ENCODE assay signal across 1 cellular context in the genomic region with DNA sequence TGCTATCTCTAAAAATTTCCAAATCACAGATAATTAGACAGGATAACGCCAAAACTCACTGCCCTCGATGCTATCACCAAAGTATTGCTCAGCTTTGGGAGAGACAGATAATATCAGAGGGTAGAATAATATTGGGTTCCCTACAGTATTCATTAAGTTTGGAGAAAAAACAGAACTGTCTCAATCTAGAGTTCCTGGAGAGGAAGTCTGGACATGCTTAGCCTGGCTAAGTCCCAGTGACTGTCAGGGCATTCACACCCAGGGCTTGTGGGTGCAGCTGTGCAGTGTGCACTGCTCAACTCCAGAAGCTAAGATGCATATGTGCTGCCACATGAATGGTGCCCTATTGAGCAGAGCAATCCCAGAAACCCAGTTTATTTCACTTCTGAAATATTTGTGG.
TF ChIP-seq lines count a peak whose summit lies in the region.

No MANE protein-coding gene starts in this region.

TF ChIP-seq in SK-N-SH treated with all-trans-retinoic acid at 6 μM for 48 hours, 23 proteins besides CTCF, POLR2A, EP300 and RAD21 (continued from another document):
- TF ChIP-seq, protein P1, sequence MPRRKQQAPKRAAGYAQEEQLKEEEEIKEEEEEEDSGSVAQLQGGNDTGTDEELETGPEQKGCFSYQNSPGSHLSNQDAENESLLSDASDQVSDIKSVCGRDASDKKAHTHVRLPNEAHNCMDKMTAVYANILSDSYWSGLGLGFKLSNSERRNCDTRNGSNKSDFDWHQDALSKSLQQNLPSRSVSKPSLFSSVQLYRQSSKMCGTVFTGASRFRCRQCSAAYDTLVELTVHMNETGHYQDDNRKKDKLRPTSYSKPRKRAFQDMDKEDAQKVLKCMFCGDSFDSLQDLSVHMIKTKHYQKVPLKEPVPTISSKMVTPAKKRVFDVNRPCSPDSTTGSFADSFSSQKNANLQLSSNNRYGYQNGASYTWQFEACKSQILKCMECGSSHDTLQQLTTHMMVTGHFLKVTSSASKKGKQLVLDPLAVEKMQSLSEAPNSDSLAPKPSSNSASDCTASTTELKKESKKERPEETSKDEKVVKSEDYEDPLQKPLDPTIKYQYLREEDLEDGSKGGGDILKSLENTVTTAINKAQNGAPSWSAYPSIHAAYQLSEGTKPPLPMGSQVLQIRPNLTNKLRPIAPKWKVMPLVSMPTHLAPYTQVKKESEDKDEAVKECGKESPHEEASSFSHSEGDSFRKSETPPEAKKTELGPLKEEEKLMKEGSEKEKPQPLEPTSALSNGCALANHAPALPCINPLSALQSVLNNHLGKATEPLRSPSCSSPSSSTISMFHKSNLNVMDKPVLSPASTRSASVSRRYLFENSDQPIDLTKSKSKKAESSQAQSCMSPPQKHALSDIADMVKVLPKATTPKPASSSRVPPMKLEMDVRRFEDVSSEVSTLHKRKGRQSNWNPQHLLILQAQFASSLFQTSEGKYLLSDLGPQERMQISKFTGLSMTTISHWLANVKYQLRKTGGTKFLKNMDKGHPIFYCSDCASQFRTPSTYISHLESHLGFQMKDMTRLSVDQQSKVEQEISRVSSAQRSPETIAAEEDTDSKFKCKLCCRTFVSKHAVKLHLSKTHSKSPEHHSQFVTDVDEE (CRISPR knock-in tag; IDR thresholded peaks at IDR 0.05): peak; percentile 57; the same call in 1 of the 2 replicates
- TF ChIP-seq RARB (CRISPR knock-in tag; IDR thresholded peaks at IDR 0.05) (no peak), ARNTL (CRISPR knock-in tag; IDR thresholded peaks at IDR 0.05; ENCODE audit: borderline replicate concordance, low read depth) (no peak), TCF4 (CRISPR knock-in tag; IDR thresholded peaks at IDR 0.05; ENCODE audit: borderline replicate concordance) (peak; percentile 78; the same call in 1 of the 2 replicates)
